In genomic region chr17:4947411-4948165, GRCh38 we compare ENCODE assay signal across 1 cellular context.
A peak's percentile ranks its signal among the peaks of the same experiment; 100 is the strongest.
TF ChIP-seq lines count a peak whose summit lies in the region.

No MANE protein-coding gene starts in this region.

TF ChIP-seq in HepG2, 621 proteins besides CTCF, POLR2A, EP300 and RAD21 (continued from another document and continues in another):
- no peak for TF ChIP-seq TRIM22 (IDR thresholded peaks at IDR 0.05)
- TF ChIP-seq ZNF232 (CRISPR knock-in tag; IDR thresholded peaks at IDR 0.05; ENCODE audit: borderline replicate concordance), result 0 out of 2 replicates have a peak, but pooled peaks have one; percentile 30
- peak; percentile 67 for TF ChIP-seq KLF12 (CRISPR knock-in tag; IDR thresholded peaks at IDR 0.05; ENCODE audit: borderline replicate concordance)
- peak; percentile 27; the same call in 1 of the 2 replicates for TF ChIP-seq ZSCAN12 (CRISPR knock-in tag; IDR thresholded peaks at IDR 0.05)
- no peak for TF ChIP-seq ZNF460 (CRISPR knock-in tag; IDR thresholded peaks at IDR 0.05; ENCODE audit: borderline replicate concordance)
- no peak; the same call in 1 of the 2 replicates for TF ChIP-seq ZNF768 (CRISPR knock-in tag; IDR thresholded peaks at IDR 0.05)
- no peak for TF ChIP-seq ZNF18 (CRISPR knock-in tag; IDR thresholded peaks at IDR 0.05; ENCODE audit: insufficient replicate concordance)
- TF ChIP-seq TSC22D2 (CRISPR knock-in tag; IDR thresholded peaks at IDR 0.05; ENCODE audit: borderline replicate concordance), result peak; percentile 14; the same call in 1 of the 2 replicates
- no peak for TF ChIP-seq ZNF382 (CRISPR knock-in tag; IDR thresholded peaks at IDR 0.05; ENCODE audit: borderline replicate concordance)
- peak; percentile 58 for TF ChIP-seq ZNF724P (CRISPR knock-in tag; IDR thresholded peaks at IDR 0.05; ENCODE audit: borderline replicate concordance)
- no peak for TF ChIP-seq THAP8 (CRISPR knock-in tag; IDR thresholded peaks at IDR 0.05; ENCODE audit: borderline replicate concordance)
- TF ChIP-seq TCF12 (IDR thresholded peaks at IDR 0.05), result no peak
- TF ChIP-seq TCF12 (CRISPR knock-in tag; IDR thresholded peaks at IDR 0.05), result 0 out of 2 replicates have a peak, but pooled peaks have one; percentile 24
- TF ChIP-seq GMEB1 (CRISPR knock-in tag; IDR thresholded peaks at IDR 0.05; ENCODE audit: borderline replicate concordance), result peak; percentile 45; the same call in 1 of the 2 replicates
- peak; percentile 19; the same call in 1 of the 2 replicates for TF ChIP-seq FIP1L1 (IDR thresholded peaks at IDR 0.05; ENCODE audit: borderline replicate concordance, insufficient read depth, low read depth, low read length)
- TF ChIP-seq YEATS2 (CRISPR knock-in tag; IDR thresholded peaks at IDR 0.05; ENCODE audit: borderline replicate concordance), result 0 out of 2 replicates have a peak, but pooled peaks have one; percentile 39
- TF ChIP-seq BCLAF1 (IDR thresholded peaks at IDR 0.05), result no peak
- 0 out of 2 replicates have a peak, but pooled peaks have one; percentile 3 for TF ChIP-seq TEF (CRISPR knock-in tag; IDR thresholded peaks at IDR 0.05)
- no peak for TF ChIP-seq SP1 (IDR thresholded peaks at IDR 0.05)
- no peak for TF ChIP-seq SP1 (CRISPR knock-in tag; IDR thresholded peaks at IDR 0.05)
- TF ChIP-seq SRSF4 (IDR thresholded peaks at IDR 0.05; ENCODE audit: low read depth, low read length, poor library complexity, severe bottlenecking), result no peak
- no peak for TF ChIP-seq ZNF7 (CRISPR knock-in tag; IDR thresholded peaks at IDR 0.05)
- TF ChIP-seq ZBTB14 (CRISPR knock-in tag; IDR thresholded peaks at IDR 0.05), result peak; percentile 64
- TF ChIP-seq ETV5 (CRISPR knock-in tag; IDR thresholded peaks at IDR 0.05; ENCODE audit: borderline replicate concordance), result peak; percentile 21; the same call in 1 of the 2 replicates
- 0 out of 2 replicates have a peak, but pooled peaks have one; percentile 30 for TF ChIP-seq ZNF280B (CRISPR knock-in tag; IDR thresholded peaks at IDR 0.05; ENCODE audit: borderline replicate concordance)
- 0 out of 2 replicates have a peak, but pooled peaks have one; percentile 7 for TF ChIP-seq CBFB (CRISPR knock-in tag; IDR thresholded peaks at IDR 0.05)
- no peak for TF ChIP-seq ZNF557 (CRISPR knock-in tag; IDR thresholded peaks at IDR 0.05)
- TF ChIP-seq NR2C2 (CRISPR knock-in tag; IDR thresholded peaks at IDR 0.05; ENCODE audit: borderline replicate concordance), result peak; percentile 41; the same call in 1 of the 2 replicates
- peak; percentile 66 for TF ChIP-seq GABPA (IDR thresholded peaks at IDR 0.05; ENCODE audit: low read depth, low read length)
- TF ChIP-seq GABPA (CRISPR knock-in tag; IDR thresholded peaks at IDR 0.05; ENCODE audit: low read depth), result peak; percentile 88
- TF ChIP-seq SAP130 (CRISPR knock-in tag; IDR thresholded peaks at IDR 0.05; ENCODE audit: low read depth), result peak; percentile 53; the same call in 1 of the 2 replicates
- peak; percentile 60; the same call in 1 of the 2 replicates for TF ChIP-seq HOXD1 (CRISPR knock-in tag; IDR thresholded peaks at IDR 0.05)
- TF ChIP-seq ZNF512 (CRISPR knock-in tag; IDR thresholded peaks at IDR 0.05), result peak; percentile 57; the same call in 1 of the 2 replicates
- peak; percentile 43; the same call in 1 of the 2 replicates for TF ChIP-seq ZNF235 (CRISPR knock-in tag; IDR thresholded peaks at IDR 0.05; ENCODE audit: borderline replicate concordance)
- TF ChIP-seq NR2F2 (IDR thresholded peaks at IDR 0.05; ENCODE audit: borderline replicate concordance, low read depth), result no peak
- peak; percentile 48; the same call in 1 of the 2 replicates for TF ChIP-seq KDM2A (CRISPR knock-in tag; IDR thresholded peaks at IDR 0.05; ENCODE audit: borderline replicate concordance, low read depth)
- 0 out of 2 replicates have a peak, but pooled peaks have one; percentile 25 for TF ChIP-seq ZNF275 (CRISPR knock-in tag; IDR thresholded peaks at IDR 0.05; ENCODE audit: borderline replicate concordance)
- TF ChIP-seq SATB2 (CRISPR knock-in tag; IDR thresholded peaks at IDR 0.05), result no peak
- no peak for TF ChIP-seq JUND (CRISPR knock-in tag; IDR thresholded peaks at IDR 0.05)
- 0 out of 2 replicates have a peak, but pooled peaks have one; percentile 51 for TF ChIP-seq ZGPAT (CRISPR knock-in tag; IDR thresholded peaks at IDR 0.05)
- no peak for TF ChIP-seq CENPBD1 (CRISPR knock-in tag; IDR thresholded peaks at IDR 0.05; ENCODE audit: borderline replicate concordance, low read depth)
- TF ChIP-seq ZBTB43 (CRISPR knock-in tag; conservative IDR thresholded peaks at IDR 0.05), result no peak
